ENCODE assay signal across 25 cellular contexts in the genomic region with DNA sequence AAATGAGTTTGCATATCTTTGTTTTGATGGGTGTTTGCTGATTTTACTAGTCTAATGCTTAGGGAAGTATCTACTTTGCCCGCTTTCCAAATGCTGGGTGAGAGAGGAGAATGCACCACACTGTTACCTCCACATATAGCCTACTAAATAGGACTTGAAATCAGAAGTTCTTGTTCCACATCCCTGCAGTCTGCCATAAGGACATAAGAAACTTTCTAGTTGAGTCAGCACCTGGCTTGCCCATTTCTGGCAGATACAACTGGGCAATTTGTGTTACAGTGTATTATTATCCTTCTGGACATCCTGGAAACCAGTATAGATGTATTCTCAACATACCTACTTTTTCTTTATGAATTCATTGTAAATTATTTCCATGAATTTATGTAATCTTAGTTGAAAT. TPM values are rescaled to one million over a fixed set of nuclear protein-coding genes. Genes with fewer than 3 reads are reported as not detected.
DNase-seq lines count a peak whose midpoint lies in the region; ATAC-seq and TF ChIP-seq lines count a peak whose summit lies in the region.
"Had no signal": no experiment of that assay in that cellular context is flagged by ENCODE, and none has a peak within 500 bp of the region (broad histone marks: within the 10 kb centered on the region; RNA-seq: fewer than 3 reads in every experiment).

No MANE protein-coding gene starts in this region.

- H3K4me3 ChIP-seq in transverse colon = no peak overlapping the region
- H3K4me3 ChIP-seq: BLaER1, SJSA1, upper lobe of right lung had no signal

- peaks cover 30% of the 10 kb centered on the region for H3K36me3 Mint-ChIP-seq in T-helper 2 cell treated with Interferon-gamma antibody and Interleukin-4, amounts not matched to agents 5 μg/mL and 100 μg/mL, for 36 hours (ENCODE audit: low read depth)
- H3K36me3 Mint-ChIP-seq in chondrocyte (ENCODE audit: low read depth) = no peaks in the 10 kb centered on the region
- no peaks in the 10 kb centered on the region for H3K36me3 Mint-ChIP-seq in natural killer cell treated with Interleukin-12 subunit alpha and Interleukin-12 subunit beta and Interleukin-15 and Interleukin-18, amount 100 ng/mL, for 72 hours
- H3K36me3 Mint-ChIP-seq: stimulated activated memory B cell treated with anti-CD40 and anti-IgM and Interleukin-4, amounts not matched to agents 10 μg/mL and 1 μg/mL and 100 μg/mL, for 72 hours had no signal

- DNase-seq in T-helper 2 cell treated with Interferon-gamma antibody and Interleukin-4, amounts not matched to agents 5 μg/mL and 100 μg/mL, for 36 hours (ENCODE audit: low spot score) = no peak
- DNase-seq in T-helper 2 cell = no peak
- no peak for DNase-seq in chondrocyte (ENCODE audit: low spot score)
- DNase-seq in natural killer cell treated with Interleukin-12 subunit alpha and Interleukin-12 subunit beta and Interleukin-15 and Interleukin-18, amount 100 ng/mL, for 72 hours (ENCODE audit: low spot score) = no peak
- DNase-seq in transverse colon = no peak
- DNase-seq in GF-D8 (lab: John Stamatoyannopoulos, UW) = no peak
- DNase-seq: activated CD4-positive, CD25-positive, alpha-beta regulatory T cell; activated CD8-positive, alpha-beta T cell treated with anti-CD3 and anti-CD28 coated beads, Interleukin-2, amount 10 ng/mL, durations not matched to agents 7 days and 5 days; activated naive CD8-positive, alpha-beta T cell treated with anti-CD3 and anti-CD28 coated beads, Interleukin-2, amount 10 ng/mL, durations not matched to agents 7 days and 5 days; brain microvascular endothelial cell; cortex of kidney; foreskin melanocyte; GDM1; kidney glomerular epithelial cell; mesendoderm; MV-4-11; NCI-H1694 treated with DMSO at 0.1 percent for 48 hours; NCI-H82; upper lobe of right lung had no signal

- H3K27ac Mint-ChIP-seq in T-helper 2 cell treated with Interferon-gamma antibody and Interleukin-4, amounts not matched to agents 5 μg/mL and 100 μg/mL, for 36 hours = peak overlapping the region; percentile 78
- H3K27ac Mint-ChIP-seq in chondrocyte (ENCODE audit: unreplicated experiment) = peak overlapping the region; percentile 86
- peak overlapping the region in 1 of 2 donors; percentile 58 for H3K27ac Mint-ChIP-seq in natural killer cell treated with Interleukin-12 subunit alpha and Interleukin-12 subunit beta and Interleukin-15 and Interleukin-18, amount 100 ng/mL, for 72 hours
- H3K27ac Mint-ChIP-seq: activated CD8-positive, alpha-beta T cell treated with anti-CD3 and anti-CD28 coated beads, Interleukin-2, amount 10 ng/mL, durations not matched to agents 7 days and 5 days; activated naive CD8-positive, alpha-beta T cell treated with anti-CD3 and anti-CD28 coated beads, Interleukin-2, amount 10 ng/mL, durations not matched to agents 7 days and 5 days; stimulated activated memory B cell treated with anti-CD40 and anti-IgM and Interleukin-4, amounts not matched to agents 10 μg/mL and 1 μg/mL and 100 μg/mL, for 72 hours had no signal

- H3K9me3 Mint-ChIP-seq in T-helper 2 cell treated with Interferon-gamma antibody and Interleukin-4, amounts not matched to agents 5 μg/mL and 100 μg/mL, for 36 hours = peaks cover 10% of the 10 kb centered on the region
- H3K9me3 Mint-ChIP-seq in chondrocyte (ENCODE audit: low read depth) = no peaks in the 10 kb centered on the region
- H3K9me3 Mint-ChIP-seq in natural killer cell treated with Interleukin-12 subunit alpha and Interleukin-12 subunit beta and Interleukin-15 and Interleukin-18, amount 100 ng/mL, for 72 hours = no peaks in the 10 kb centered on the region

- H3K27ac ChIP-seq in transverse colon = peak overlapping the region in 3 of 4 donors; percentile 71 to 81 (median 80)
- H3K27ac ChIP-seq: BLaER1, brain microvascular endothelial cell, SJSA1 had no signal

- H3K27me3 ChIP-seq in transverse colon = no peaks in the 10 kb centered on the region
- H3K27me3 ChIP-seq: BLaER1, brain microvascular endothelial cell, SJSA1, upper lobe of right lung had no signal

- peaks cover 13 to 81% (median 46%) of the 10 kb centered on the region in 4 donors for H3K4me1 ChIP-seq in transverse colon

- WGBS in transverse colon (ENCODE audit: low coverage in 1 of 2), 2 donors = 91 to 100% methylated on average over 1 of the region's 1 CpG

- peaks cover 66% of the 10 kb centered on the region for H3K4me1 Mint-ChIP-seq in T-helper 2 cell treated with Interferon-gamma antibody and Interleukin-4, amounts not matched to agents 5 μg/mL and 100 μg/mL, for 36 hours (ENCODE audit: low read depth)
- H3K4me1 Mint-ChIP-seq in chondrocyte (ENCODE audit: low read depth) = peaks cover 84% of the 10 kb centered on the region
- H3K4me1 Mint-ChIP-seq in natural killer cell treated with Interleukin-12 subunit alpha and Interleukin-12 subunit beta and Interleukin-15 and Interleukin-18, amount 100 ng/mL, for 72 hours (ENCODE audit: low read depth in 2 of 2) = peaks cover 62 to 70% of the 10 kb centered on the region in 2 donors

- in situ Hi-C loops in transverse colon (cut with MboI; ENCODE audit: low pct_ligation_motif_present in 1 of 4, low pct_unique_long_range_greater_than_20kb in 1 of 4, low sequenced_read_pairs in 3 of 4) = no loop called here

- peak overlapping the region; percentile 47 for H3K4me3 Mint-ChIP-seq in T-helper 2 cell treated with Interferon-gamma antibody and Interleukin-4, amounts not matched to agents 5 μg/mL and 100 μg/mL, for 36 hours
- H3K4me3 Mint-ChIP-seq in chondrocyte (ENCODE audit: unreplicated experiment) = no peak overlapping the region
- H3K4me3 Mint-ChIP-seq in natural killer cell treated with Interleukin-12 subunit alpha and Interleukin-12 subunit beta and Interleukin-15 and Interleukin-18, amount 100 ng/mL, for 72 hours = peak overlapping the region; percentile 22
- H3K4me3 Mint-ChIP-seq: activated CD8-positive, alpha-beta T cell treated with anti-CD3 and anti-CD28 coated beads, Interleukin-2, amount 10 ng/mL, durations not matched to agents 7 days and 5 days; activated naive CD8-positive, alpha-beta T cell treated with anti-CD3 and anti-CD28 coated beads, Interleukin-2, amount 10 ng/mL, durations not matched to agents 7 days and 5 days; nephron; stimulated activated memory B cell treated with anti-CD40 and anti-IgM and Interleukin-4, amounts not matched to agents 10 μg/mL and 1 μg/mL and 100 μg/mL, for 72 hours had no signal

- H3K9me3 ChIP-seq in transverse colon = no peaks in the 10 kb centered on the region
- H3K9me3 ChIP-seq: SJSA1, upper lobe of right lung had no signal

- intact Hi-C loops in transverse colon (cut with DNase I; ENCODE audit: low total_unique reads) = no loop called here

- TF ChIP-seq POLR2A in transverse colon (IDR thresholded peaks at IDR 0.05) = no peak

- H3K27me3 Mint-ChIP-seq in T-helper 2 cell treated with Interferon-gamma antibody and Interleukin-4, amounts not matched to agents 5 μg/mL and 100 μg/mL, for 36 hours (ENCODE audit: low read depth) = no peaks in the 10 kb centered on the region
- H3K27me3 Mint-ChIP-seq in chondrocyte (ENCODE audit: low read depth) = no peaks in the 10 kb centered on the region
- no peaks in the 10 kb centered on the region for H3K27me3 Mint-ChIP-seq in natural killer cell treated with Interleukin-12 subunit alpha and Interleukin-12 subunit beta and Interleukin-15 and Interleukin-18, amount 100 ng/mL, for 72 hours
- H3K27me3 Mint-ChIP-seq: activated naive CD8-positive, alpha-beta T cell treated with anti-CD3 and anti-CD28 coated beads, Interleukin-2, amount 10 ng/mL, durations not matched to agents 7 days and 5 days; stimulated activated memory B cell treated with anti-CD40 and anti-IgM and Interleukin-4, amounts not matched to agents 10 μg/mL and 1 μg/mL and 100 μg/mL, for 72 hours had no signal

- H3K36me3 ChIP-seq in transverse colon = no peaks in the 10 kb centered on the region
- H3K36me3 ChIP-seq: brain microvascular endothelial cell, upper lobe of right lung had no signal

- TF ChIP-seq CTCF in chondrocyte (IDR thresholded peaks at IDR 0.05) (no peak), transverse colon (IDR thresholded peaks at IDR 0.05) (no peak)

- ATAC-seq in natural killer cell treated with Interleukin-12 subunit alpha and Interleukin-12 subunit beta and Interleukin-15 and Interleukin-18, amount 100 ng/mL, for 72 hours = no peak
- ATAC-seq in GM21381 (IDR thresholded peaks at IDR 0.05; ENCODE audit: unreplicated experiment) = no peak
- ATAC-seq in HG03280 (IDR thresholded peaks at IDR 0.05; ENCODE audit: unreplicated experiment) = no peak
- ATAC-seq: activated CD8-positive, alpha-beta T cell treated with anti-CD3 and anti-CD28 coated beads, Interleukin-2, amount 10 ng/mL, durations not matched to agents 7 days and 5 days; stimulated activated memory B cell treated with anti-CD40 and anti-IgM and Interleukin-4, amounts not matched to agents 10 μg/mL and 1 μg/mL and 100 μg/mL, for 72 hours; upper lobe of right lung had no signal

- TF ChIP-seq EP300 in transverse colon (IDR thresholded peaks at IDR 0.05; ENCODE audit: low read depth) = no peak

RNA-seq across cellular contexts. Expression of a gene that starts 29.5 kb away (rescaled TPM):
- total RNA-seq in chondrocyte (88.1 to 100 TPM (median 99.0 TPM) in 3 replicates), transverse colon (100 to 1,000 TPM in 2 of 4 donors, 10 to 100 TPM in 2; 33.3 to 125 (median 99.4) TPM)
- 10 to 100 TPM; 15.2 to 21.7 TPM for total RNA-seq in natural killer cell treated with Interleukin-12 subunit alpha and Interleukin-12 subunit beta and Interleukin-15 and Interleukin-18, amount 100 ng/mL, for 72 hours

RNA-seq across cellular contexts. Expression of a gene that starts 58.0 kb away (rescaled TPM):
- total RNA-seq in chondrocyte = 13.6 to 20.7 TPM (median 13.6 TPM) in 3 replicates
- 10 to 100 TPM; 18.6 to 36.7 TPM for total RNA-seq in natural killer cell treated with Interleukin-12 subunit alpha and Interleukin-12 subunit beta and Interleukin-15 and Interleukin-18, amount 100 ng/mL, for 72 hours
- 10 to 100 TPM in 3 of 4 donors, 1 to 10 TPM in 1; 5.0 to 82.3 (median 20.9) TPM for total RNA-seq in transverse colon
